38 cellular contexts compared by ENCODE assay signal in the genomic region with DNA sequence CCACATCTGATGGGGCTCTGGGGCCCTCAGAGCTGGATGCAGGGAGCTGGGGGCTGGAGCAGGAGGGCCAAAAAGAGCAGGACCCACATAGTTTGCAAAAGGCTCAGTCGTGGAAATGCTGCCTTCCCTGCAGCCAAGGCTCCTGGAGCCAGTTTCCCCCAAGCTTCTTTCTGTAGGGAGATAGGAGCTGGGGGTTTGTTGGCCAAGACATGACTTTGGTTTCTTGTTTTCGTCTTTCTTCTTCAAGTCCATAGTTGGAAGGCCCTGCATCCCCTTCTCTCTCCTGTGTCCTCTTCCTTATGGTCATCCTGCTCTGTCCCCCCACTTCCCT. TPM values are rescaled to one million over a fixed set of nuclear protein-coding genes. Genes with fewer than 3 reads are reported as not detected.
"Had no signal": no experiment of that assay in that cellular context is flagged by ENCODE, and none has a peak within 500 bp of the region (broad histone marks: within the 10 kb centered on the region; RNA-seq: fewer than 3 reads in every experiment).

No MANE protein-coding gene starts in this region.

- H3K9me3 Mint-ChIP-seq: activated CD4-positive, alpha-beta memory T cell treated with anti-CD3 and anti-CD28 coated beads, Interleukin-2, amount 10 ng/mL, durations not matched to agents 7 days and 5 days; activated CD4-positive, alpha-beta T cell treated with anti-CD3 and anti-CD28 coated beads, Interleukin-2, amount 10 ng/mL, durations not matched to agents 7 days and 5 days; activated T-cell treated with anti-CD3 and anti-CD28 coated beads, Interleukin-2, amount 50 U/mL, for 4 hours; activated T-helper 17 cell treated with anti-CD3 and anti-CD28 coated beads, Interleukin-2, amount 50 U/mL, for 72 hours; brain; immature natural killer cell; mesothelial cell of epicardium; naive B cell; stimulated activated effector memory CD8-positive, alpha-beta T cell treated with anti-CD3 and anti-CD28 coated beads, Interleukin-12 subunit alpha, Interleukin-12 subunit beta, amount 100 ng/mL, for 72 hours; stimulated activated naive CD8-positive, alpha-beta T cell treated with anti-CD3 and anti-CD28 coated beads, Interleukin-15, amount 100 ng/mL, for 72 hours; T-helper 1 cell treated with Interleukin-12 subunit alpha and Interleukin-12 subunit beta and Interleukin-4 antibody, amounts not matched to agents 30 μg/mL and 1 μg/mL, for 36 hours had no signal

- H3K4me3 ChIP-seq: adrenal gland, cardiac muscle cell, coronary artery, dorsolateral prefrontal cortex, gastroesophageal sphincter, upper lobe of right lung had no signal

- H3K4me1 ChIP-seq: adrenal gland had no signal

- H3K27me3 ChIP-seq: adrenal gland, cardiac muscle cell, upper lobe of right lung had no signal

- H3K4me2 ChIP-seq: SK-N-SH had no signal

- H3K4me3 Mint-ChIP-seq: activated CD4-positive, alpha-beta memory T cell treated with anti-CD3 and anti-CD28 coated beads, Interleukin-2, amount 10 ng/mL, durations not matched to agents 7 days and 5 days; activated CD4-positive, alpha-beta T cell treated with anti-CD3 and anti-CD28 coated beads, Interleukin-2, amount 10 ng/mL, durations not matched to agents 7 days and 5 days; activated naive CD8-positive, alpha-beta T cell; activated T-cell treated with anti-CD3 and anti-CD28 coated beads, Interleukin-2, amount 50 U/mL, for 4 hours; activated T-helper 17 cell treated with anti-CD3 and anti-CD28 coated beads, Interleukin-2, amount 50 U/mL, for 72 hours; brain; immature natural killer cell; mesothelial cell of epicardium; naive B cell; neural crest cell; stimulated activated effector memory CD8-positive, alpha-beta T cell treated with anti-CD3 and anti-CD28 coated beads, Interleukin-12 subunit alpha, Interleukin-12 subunit beta, amount 100 ng/mL, for 72 hours; stimulated activated naive CD8-positive, alpha-beta T cell treated with anti-CD3 and anti-CD28 coated beads, Interleukin-15, amount 100 ng/mL, for 72 hours; T-helper 1 cell treated with Interleukin-12 subunit alpha and Interleukin-12 subunit beta and Interleukin-4 antibody, amounts not matched to agents 30 μg/mL and 1 μg/mL, for 36 hours had no signal

- ATAC-seq: activated T-cell treated with anti-CD3 and anti-CD28 coated beads, Interleukin-2, amount 50 U/mL, for 4 hours; activated T-helper 17 cell treated with anti-CD3 and anti-CD28 coated beads, Interleukin-2, amount 50 U/mL, for 72 hours; gastroesophageal sphincter; left lobe of liver; sciatic nerve; stimulated activated effector memory CD8-positive, alpha-beta T cell treated with anti-CD3 and anti-CD28 coated beads, Interleukin-12 subunit alpha, Interleukin-12 subunit beta, amount 100 ng/mL, for 72 hours; stimulated activated naive CD8-positive, alpha-beta T cell treated with anti-CD3 and anti-CD28 coated beads, Interleukin-15, amount 100 ng/mL, for 72 hours; upper lobe of right lung had no signal

- H3K27ac ChIP-seq: adrenal gland, cardiac muscle cell, coronary artery, dorsolateral prefrontal cortex, upper lobe of right lung, WERI-Rb-1 had no signal

- FAIRE-seq: small intestine, TTC549 had no signal

- DNase-seq: activated CD4-positive, alpha-beta memory T cell treated with anti-CD3 and anti-CD28 coated beads, Interleukin-2, amount 10 ng/mL, durations not matched to agents 7 days and 5 days; activated CD4-positive, alpha-beta T cell treated with anti-CD3 and anti-CD28 coated beads for 1 hour; activated CD4-positive, alpha-beta T cell treated with anti-CD3 and anti-CD28 coated beads, Interleukin-2, amount 10 ng/mL, durations not matched to agents 7 days and 5 days; activated T-cell treated with anti-CD3 and anti-CD28 coated beads, Interleukin-2, amount 50 U/mL, for 4 hours; aorta; effector memory CD4-positive, alpha-beta T cell; erythroblast; hypothalamus; immature natural killer cell; mammary epithelial cell; naive B cell; occipital lobe; SK-N-SH; stimulated activated CD4-positive, alpha-beta T cell treated with anti-CD3 and anti-CD28 coated beads, Interleukin-4, amount 100 ng/mL, for 24 hours; stimulated activated naive CD8-positive, alpha-beta T cell treated with anti-CD3 and anti-CD28 coated beads, Interleukin-15, amount 100 ng/mL, for 72 hours; substantia nigra; SW 1271; T-helper 9 cell; upper lobe of right lung; WERI-Rb-1 had no signal

- H3K27ac Mint-ChIP-seq: activated CD4-positive, alpha-beta memory T cell treated with anti-CD3 and anti-CD28 coated beads, Interleukin-2, amount 10 ng/mL, durations not matched to agents 7 days and 5 days; activated CD4-positive, alpha-beta T cell treated with anti-CD3 and anti-CD28 coated beads, Interleukin-2, amount 10 ng/mL, durations not matched to agents 7 days and 5 days; activated naive CD8-positive, alpha-beta T cell; activated T-helper 17 cell treated with anti-CD3 and anti-CD28 coated beads, Interleukin-2, amount 50 U/mL, for 72 hours; brain; immature natural killer cell; mesothelial cell of epicardium; naive B cell; stimulated activated effector memory CD8-positive, alpha-beta T cell treated with anti-CD3 and anti-CD28 coated beads, Interleukin-12 subunit alpha, Interleukin-12 subunit beta, amount 100 ng/mL, for 72 hours; stimulated activated naive CD8-positive, alpha-beta T cell treated with anti-CD3 and anti-CD28 coated beads, Interleukin-15, amount 100 ng/mL, for 72 hours; T-helper 1 cell treated with Interleukin-12 subunit alpha and Interleukin-12 subunit beta and Interleukin-4 antibody, amounts not matched to agents 30 μg/mL and 1 μg/mL, for 36 hours had no signal

- H3K27me3 Mint-ChIP-seq: activated naive CD8-positive, alpha-beta T cell; stimulated activated naive CD8-positive, alpha-beta T cell treated with anti-CD3 and anti-CD28 coated beads, Interleukin-15, amount 100 ng/mL, for 72 hours had no signal

- H3K4me1 Mint-ChIP-seq: activated CD4-positive, alpha-beta memory T cell treated with anti-CD3 and anti-CD28 coated beads, Interleukin-2, amount 10 ng/mL, durations not matched to agents 7 days and 5 days; activated CD4-positive, alpha-beta T cell treated with anti-CD3 and anti-CD28 coated beads, Interleukin-2, amount 10 ng/mL, durations not matched to agents 7 days and 5 days; activated T-helper 17 cell treated with anti-CD3 and anti-CD28 coated beads, Interleukin-2, amount 50 U/mL, for 72 hours; immature natural killer cell; neural crest cell; stimulated activated naive CD8-positive, alpha-beta T cell treated with anti-CD3 and anti-CD28 coated beads, Interleukin-15, amount 100 ng/mL, for 72 hours had no signal

- H3K36me3 Mint-ChIP-seq: activated naive CD8-positive, alpha-beta T cell; brain; immature natural killer cell; mesothelial cell of epicardium; naive B cell; stimulated activated effector memory CD8-positive, alpha-beta T cell treated with anti-CD3 and anti-CD28 coated beads, Interleukin-12 subunit alpha, Interleukin-12 subunit beta, amount 100 ng/mL, for 72 hours had no signal

- H3K9me3 ChIP-seq: adrenal gland, gastroesophageal sphincter, SK-N-SH, upper lobe of right lung had no signal

- H3K9ac ChIP-seq: SK-N-SH had no signal

- H3K36me3 ChIP-seq: adrenal gland, cardiac muscle cell, gastroesophageal sphincter, upper lobe of right lung, WERI-Rb-1 had no signal

RNA-seq across cellular contexts. Expression of a gene that starts 36.3 kb away (rescaled TPM):
- polyA plus RNA-seq: immature natural killer cell had no signal

RNA-seq across cellular contexts. Expression of a gene that starts 58.2 kb away (rescaled TPM):
- total RNA-seq: activated CD4-positive, alpha-beta memory T cell treated with anti-CD3 and anti-CD28 coated beads, Interleukin-2, amount 10 ng/mL, durations not matched to agents 7 days and 5 days; activated CD4-positive, alpha-beta T cell treated with anti-CD3 and anti-CD28 coated beads, Interleukin-2, amount 10 ng/mL, durations not matched to agents 7 days and 5 days; activated T-cell treated with anti-CD3 and anti-CD28 coated beads, Interleukin-2, amount 50 U/mL, for 4 hours; activated T-helper 17 cell treated with anti-CD3 and anti-CD28 coated beads, Interleukin-2, amount 50 U/mL, for 72 hours; cardiac muscle cell; cerebellum; dorsolateral prefrontal cortex; gastroesophageal sphincter; kidney epithelial cell; left lobe of liver; mammary epithelial cell; mesothelial cell of epicardium; neural crest cell; occipital lobe; upper lobe of right lung had no signal
- polyA plus RNA-seq: cardiac muscle cell, immature natural killer cell, mammary epithelial cell, SK-N-SH had no signal
